Comparison of ENCODE assay signal across 13 cellular contexts in genomic region chr4:147078362-147078761, GRCh38.
"Had no signal": no experiment of that assay in that cellular context is flagged by ENCODE, and none has a peak within 500 bp of the region (broad histone marks: within the 10 kb centered on the region; RNA-seq: fewer than 3 reads in every experiment).

No MANE protein-coding gene starts in this region.

- H3K27ac ChIP-seq: prostate gland had no signal

- H3K4me3 ChIP-seq: prostate gland, uterus had no signal

- H3K4me1 ChIP-seq: prostate gland, uterus had no signal

- H3K27me3 ChIP-seq: uterus had no signal

- ATAC-seq: left lobe of liver; stimulated activated naive CD8-positive, alpha-beta T cell treated with anti-CD3 and anti-CD28 coated beads, Interleukin-15, amount 100 ng/mL, for 72 hours had no signal

- H3K9me3 ChIP-seq: prostate gland, thoracic aorta, uterus had no signal

- DNase-seq: activated CD4-positive, alpha-beta T cell treated with anti-CD3 and anti-CD28 coated beads, Interleukin-2, amount 50 U/mL, for 1 hour; activated naive CD4-positive, alpha-beta T cell treated with anti-CD3 and anti-CD28 coated beads, Interleukin-2, amount 50 U/mL, for 16 hours; effector CD8-positive, alpha-beta T cell; head of caudate nucleus; mesenchymal stem cell; occipital lobe; stimulated activated CD4-positive, alpha-beta T cell treated with anti-CD3 and anti-CD28 coated beads, Interleukin-4, amount 100 ng/mL, for 4 hours; stimulated activated naive CD8-positive, alpha-beta T cell treated with anti-CD3 and anti-CD28 coated beads, Interleukin-15, amount 100 ng/mL, for 72 hours; T-helper 2 cell; uterus had no signal

- H3K36me3 ChIP-seq: prostate gland, thoracic aorta, uterus had no signal
